ENCODE assay signal across 1 cellular context in the genomic region with DNA sequence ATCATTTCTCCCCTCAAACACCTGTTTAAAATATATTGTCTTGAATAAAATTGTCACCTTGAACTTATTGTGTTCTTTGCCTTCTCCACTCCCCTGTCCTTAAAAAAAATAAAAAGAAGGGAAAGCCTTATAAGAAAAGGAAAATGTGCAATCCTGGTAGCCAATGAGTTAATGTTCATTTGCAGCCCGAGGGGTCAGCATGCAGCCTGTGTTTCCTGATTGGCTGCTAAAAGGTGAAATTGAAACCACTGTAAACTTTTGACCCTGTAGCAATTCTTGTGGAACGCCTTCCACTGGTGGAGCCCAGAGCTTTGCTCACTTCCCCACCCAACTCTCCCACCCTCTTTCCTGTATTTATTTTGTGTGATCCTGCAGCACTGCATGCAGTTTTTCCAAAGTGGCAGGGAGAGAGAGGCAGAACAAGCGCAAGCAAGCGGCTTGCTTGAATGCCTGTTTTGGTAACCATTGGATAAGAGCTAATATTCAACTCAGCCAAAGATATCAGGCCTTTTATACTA.
TF ChIP-seq lines count a peak whose summit lies in the region.

No MANE protein-coding gene starts in this region.

TF ChIP-seq in HEK293, 187 proteins besides CTCF, POLR2A, EP300 and RAD21 (continued from another document):
- TF ChIP-seq, protein P1, sequence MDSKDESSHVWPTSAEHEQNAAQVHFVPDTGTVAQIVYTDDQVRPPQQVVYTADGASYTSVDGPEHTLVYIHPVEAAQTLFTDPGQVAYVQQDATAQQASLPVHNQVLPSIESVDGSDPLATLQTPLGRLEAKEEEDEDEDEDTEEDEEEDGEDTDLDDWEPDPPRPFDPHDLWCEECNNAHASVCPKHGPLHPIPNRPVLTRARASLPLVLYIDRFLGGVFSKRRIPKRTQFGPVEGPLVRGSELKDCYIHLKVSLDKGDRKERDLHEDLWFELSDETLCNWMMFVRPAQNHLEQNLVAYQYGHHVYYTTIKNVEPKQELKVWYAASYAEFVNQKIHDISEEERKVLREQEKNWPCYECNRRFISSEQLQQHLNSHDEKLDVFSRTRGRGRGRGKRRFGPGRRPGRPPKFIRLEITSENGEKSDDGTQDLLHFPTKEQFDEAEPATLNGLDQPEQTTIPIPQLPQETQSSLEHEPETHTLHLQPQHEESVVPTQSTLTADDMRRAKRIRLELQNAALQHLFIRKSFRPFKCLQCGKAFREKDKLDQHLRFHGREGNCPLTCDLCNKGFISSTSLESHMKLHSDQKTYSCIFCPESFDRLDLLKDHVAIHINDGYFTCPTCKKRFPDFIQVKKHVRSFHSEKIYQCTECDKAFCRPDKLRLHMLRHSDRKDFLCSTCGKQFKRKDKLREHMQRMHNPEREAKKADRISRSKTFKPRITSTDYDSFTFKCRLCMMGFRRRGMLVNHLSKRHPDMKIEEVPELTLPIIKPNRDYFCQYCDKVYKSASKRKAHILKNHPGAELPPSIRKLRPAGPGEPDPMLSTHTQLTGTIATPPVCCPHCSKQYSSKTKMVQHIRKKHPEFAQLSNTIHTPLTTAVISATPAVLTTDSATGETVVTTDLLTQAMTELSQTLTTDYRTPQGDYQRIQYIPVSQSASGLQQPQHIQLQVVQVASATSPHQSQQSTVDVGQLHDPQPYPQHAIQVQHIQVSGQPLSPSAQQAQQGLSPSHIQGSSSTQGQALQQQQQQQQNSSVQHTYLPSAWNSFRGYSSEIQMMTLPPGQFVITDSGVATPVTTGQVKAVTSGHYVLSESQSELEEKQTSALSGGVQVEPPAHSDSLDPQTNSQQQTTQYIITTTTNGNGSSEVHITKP (tag by site-specific recombination; IDR thresholded peaks at IDR 0.05), result peak; percentile 46; the same call in 1 of the 2 replicates
- TF ChIP-seq, protein P2, sequence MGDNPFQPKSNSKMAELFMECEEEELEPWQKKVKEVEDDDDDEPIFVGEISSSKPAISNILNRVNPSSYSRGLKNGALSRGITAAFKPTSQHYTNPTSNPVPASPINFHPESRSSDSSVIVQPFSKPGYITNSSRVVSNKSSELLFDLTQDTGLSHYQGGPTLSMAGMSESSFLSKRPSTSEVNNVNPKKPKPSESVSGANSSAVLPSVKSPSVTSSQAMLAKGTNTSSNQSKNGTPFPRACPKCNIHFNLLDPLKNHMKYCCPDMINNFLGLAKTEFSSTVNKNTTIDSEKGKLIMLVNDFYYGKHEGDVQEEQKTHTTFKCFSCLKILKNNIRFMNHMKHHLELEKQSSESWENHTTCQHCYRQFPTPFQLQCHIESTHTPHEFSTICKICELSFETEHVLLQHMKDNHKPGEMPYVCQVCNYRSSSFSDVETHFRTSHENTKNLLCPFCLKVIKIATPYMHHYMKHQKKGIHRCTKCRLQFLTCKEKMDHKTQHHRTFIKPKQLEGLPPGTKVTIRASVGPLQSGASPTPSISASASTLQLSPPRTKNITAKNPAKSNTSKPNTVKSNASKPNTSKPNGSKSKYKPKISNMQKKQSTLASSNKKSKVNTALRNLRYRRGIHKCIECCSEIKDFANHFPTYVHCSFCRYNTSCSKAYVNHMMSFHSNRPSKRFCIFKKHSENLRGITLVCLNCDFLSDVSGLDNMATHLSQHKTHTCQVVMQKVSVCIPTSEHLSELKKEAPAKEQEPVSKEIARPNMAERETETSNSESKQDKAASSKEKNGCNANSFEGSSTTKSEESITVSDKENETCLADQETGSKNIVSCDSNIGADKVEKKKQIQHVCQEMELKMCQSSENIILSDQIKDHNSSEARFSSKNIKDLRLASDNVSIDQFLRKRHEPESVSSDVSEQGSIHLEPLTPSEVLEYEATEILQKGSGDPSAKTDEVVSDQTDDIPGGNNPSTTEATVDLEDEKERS (tag by site-specific recombination; IDR thresholded peaks at IDR 0.05), result no peak
- TF ChIP-seq ZNF561 (tag by site-specific recombination; IDR thresholded peaks at IDR 0.05; ENCODE audit: borderline replicate concordance) (peak; percentile 69; the same call in 1 of the 2 replicates), ZNF175 (tag by site-specific recombination; IDR thresholded peaks at IDR 0.05) (no peak), KLF10 (tag by site-specific recombination; IDR thresholded peaks at IDR 0.05) (peak; percentile 71), ZNF600 (tag by site-specific recombination; IDR thresholded peaks at IDR 0.05) (peak; percentile 78), SETDB1 (IDR thresholded peaks at IDR 0.05; ENCODE audit: insufficient read length, low read length) (peak; percentile 16), ZNF239 (tag by site-specific recombination; IDR thresholded peaks at IDR 0.05) (no peak), ZNF658 (tag by site-specific recombination; IDR thresholded peaks at IDR 0.05) (no peak), ZXDB (tag by site-specific recombination; IDR thresholded peaks at IDR 0.05) (peak; percentile 50; the same call in 1 of the 2 replicates), ZBTB17 (tag by site-specific recombination; IDR thresholded peaks at IDR 0.05) (peak; percentile 81), OSR2 (tag by site-specific recombination; IDR thresholded peaks at IDR 0.05) (no peak), SP7 (tag by site-specific recombination; IDR thresholded peaks at IDR 0.05) (0 out of 2 replicates have a peak, but pooled peaks have one; percentile 14)
- TF ChIP-seq, protein P3, sequence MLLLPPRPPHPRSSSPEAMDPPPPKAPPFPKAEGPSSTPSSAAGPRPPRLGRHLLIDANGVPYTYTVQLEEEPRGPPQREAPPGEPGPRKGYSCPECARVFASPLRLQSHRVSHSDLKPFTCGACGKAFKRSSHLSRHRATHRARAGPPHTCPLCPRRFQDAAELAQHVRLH (tag by site-specific recombination; IDR thresholded peaks at IDR 0.05), result no peak
- TF ChIP-seq, protein P4, sequence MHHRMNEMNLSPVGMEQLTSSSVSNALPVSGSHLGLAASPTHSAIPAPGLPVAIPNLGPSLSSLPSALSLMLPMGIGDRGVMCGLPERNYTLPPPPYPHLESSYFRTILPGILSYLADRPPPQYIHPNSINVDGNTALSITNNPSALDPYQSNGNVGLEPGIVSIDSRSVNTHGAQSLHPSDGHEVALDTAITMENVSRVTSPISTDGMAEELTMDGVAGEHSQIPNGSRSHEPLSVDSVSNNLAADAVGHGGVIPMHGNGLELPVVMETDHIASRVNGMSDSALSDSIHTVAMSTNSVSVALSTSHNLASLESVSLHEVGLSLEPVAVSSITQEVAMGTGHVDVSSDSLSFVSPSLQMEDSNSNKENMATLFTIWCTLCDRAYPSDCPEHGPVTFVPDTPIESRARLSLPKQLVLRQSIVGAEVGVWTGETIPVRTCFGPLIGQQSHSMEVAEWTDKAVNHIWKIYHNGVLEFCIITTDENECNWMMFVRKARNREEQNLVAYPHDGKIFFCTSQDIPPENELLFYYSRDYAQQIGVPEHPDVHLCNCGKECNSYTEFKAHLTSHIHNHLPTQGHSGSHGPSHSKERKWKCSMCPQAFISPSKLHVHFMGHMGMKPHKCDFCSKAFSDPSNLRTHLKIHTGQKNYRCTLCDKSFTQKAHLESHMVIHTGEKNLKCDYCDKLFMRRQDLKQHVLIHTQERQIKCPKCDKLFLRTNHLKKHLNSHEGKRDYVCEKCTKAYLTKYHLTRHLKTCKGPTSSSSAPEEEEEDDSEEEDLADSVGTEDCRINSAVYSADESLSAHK (tag by site-specific recombination; IDR thresholded peaks at IDR 0.05), result peak; percentile 83
- TF ChIP-seq, protein P5, sequence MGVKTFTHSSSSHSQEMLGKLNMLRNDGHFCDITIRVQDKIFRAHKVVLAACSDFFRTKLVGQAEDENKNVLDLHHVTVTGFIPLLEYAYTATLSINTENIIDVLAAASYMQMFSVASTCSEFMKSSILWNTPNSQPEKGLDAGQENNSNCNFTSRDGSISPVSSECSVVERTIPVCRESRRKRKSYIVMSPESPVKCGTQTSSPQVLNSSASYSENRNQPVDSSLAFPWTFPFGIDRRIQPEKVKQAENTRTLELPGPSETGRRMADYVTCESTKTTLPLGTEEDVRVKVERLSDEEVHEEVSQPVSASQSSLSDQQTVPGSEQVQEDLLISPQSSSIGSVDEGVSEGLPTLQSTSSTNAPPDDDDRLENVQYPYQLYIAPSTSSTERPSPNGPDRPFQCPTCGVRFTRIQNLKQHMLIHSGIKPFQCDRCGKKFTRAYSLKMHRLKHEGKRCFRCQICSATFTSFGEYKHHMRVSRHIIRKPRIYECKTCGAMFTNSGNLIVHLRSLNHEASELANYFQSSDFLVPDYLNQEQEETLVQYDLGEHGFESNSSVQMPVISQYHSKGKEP (tag by site-specific recombination; IDR thresholded peaks at IDR 0.05), result peak; percentile 99
- TF ChIP-seq, protein P6, sequence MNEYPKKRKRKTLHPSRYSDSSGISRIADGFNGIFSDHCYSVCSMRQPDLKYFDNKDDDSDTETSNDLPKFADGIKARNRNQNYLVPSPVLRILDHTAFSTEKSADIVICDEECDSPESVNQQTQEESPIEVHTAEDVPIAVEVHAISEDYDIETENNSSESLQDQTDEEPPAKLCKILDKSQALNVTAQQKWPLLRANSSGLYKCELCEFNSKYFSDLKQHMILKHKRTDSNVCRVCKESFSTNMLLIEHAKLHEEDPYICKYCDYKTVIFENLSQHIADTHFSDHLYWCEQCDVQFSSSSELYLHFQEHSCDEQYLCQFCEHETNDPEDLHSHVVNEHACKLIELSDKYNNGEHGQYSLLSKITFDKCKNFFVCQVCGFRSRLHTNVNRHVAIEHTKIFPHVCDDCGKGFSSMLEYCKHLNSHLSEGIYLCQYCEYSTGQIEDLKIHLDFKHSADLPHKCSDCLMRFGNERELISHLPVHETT (tag by site-specific recombination; IDR thresholded peaks at IDR 0.05), result no peak
